In the genomic region with DNA sequence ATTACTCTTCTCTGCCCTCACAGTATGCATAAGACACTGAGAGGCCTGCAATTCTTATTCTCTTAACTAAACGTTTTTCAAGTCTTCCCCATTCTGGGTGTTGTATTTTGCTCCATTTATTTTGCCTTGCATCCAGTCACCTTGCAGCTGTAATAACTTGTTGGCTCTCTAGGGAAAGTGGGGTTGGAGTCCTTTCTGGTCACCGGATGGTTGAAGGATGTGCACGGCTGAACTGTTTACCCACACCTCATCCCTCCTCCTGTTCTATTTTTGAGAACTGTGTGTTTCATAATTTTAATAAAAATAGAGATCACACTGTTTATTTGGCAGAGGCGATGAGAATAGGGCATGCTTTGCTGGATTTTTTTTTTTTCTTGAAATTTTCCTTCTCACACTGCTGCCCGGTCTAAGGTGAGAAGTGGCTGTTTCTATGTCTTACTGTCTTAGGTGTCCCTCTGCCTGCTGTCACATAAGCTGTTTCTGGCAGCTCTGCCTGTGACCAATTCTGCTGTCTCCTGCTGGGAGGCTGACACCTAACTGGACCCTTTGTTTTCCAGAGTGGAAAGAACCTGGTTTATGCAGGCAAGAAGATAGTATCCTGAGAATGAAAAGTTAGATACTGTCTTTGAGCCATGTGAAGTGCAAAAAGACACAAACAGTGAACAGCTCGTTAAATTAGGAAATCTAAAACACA, we compare ENCODE assay signal across 16 cellular contexts.
"Had no signal": no experiment of that assay in that cellular context is flagged by ENCODE, and none has a peak within 500 bp of the region (broad histone marks: within the 10 kb centered on the region; RNA-seq: fewer than 3 reads in every experiment).

No MANE protein-coding gene starts in this region.

- H3K4me1 ChIP-seq: lower lobe of right lung, prostate gland, right atrium auricular region, sigmoid colon, stomach, thyroid gland had no signal

- DNase-seq: dermis blood vessel endothelial cell; effector memory CD4-positive, alpha-beta T cell; erythroblast; left cardiac atrium; left ventricle myocardium inferior; lower lobe of right lung; sigmoid colon; stimulated activated CD4-positive, alpha-beta T cell treated with anti-CD3 and anti-CD28 coated beads, Interleukin-2, amount 100 ng/mL, for 24 hours; stimulated activated CD4-positive, alpha-beta T cell treated with anti-CD3 and anti-CD28 coated beads, Interleukin-4, amount 100 ng/mL, for 24 hours; stimulated activated naive CD4-positive, alpha-beta T cell treated with Interleukin-2 at 50 U/mL for 16 hours; stomach; thyroid gland had no signal

- H3K4me3 ChIP-seq: coronary artery, hepatocyte, left ventricle myocardium inferior, lower lobe of right lung, prostate gland, right atrium auricular region, sigmoid colon, stomach, thyroid gland had no signal

- H3K36me3 ChIP-seq: left ventricle myocardium inferior, lower lobe of right lung, prostate gland, right atrium auricular region, sigmoid colon, stomach, thyroid gland had no signal

- H3K9me3 ChIP-seq: left ventricle myocardium inferior, lower lobe of right lung, prostate gland, right atrium auricular region, sigmoid colon, stomach, thyroid gland had no signal

- H3K79me2 ChIP-seq: hepatocyte had no signal

- H3K27me3 ChIP-seq: hepatocyte, sigmoid colon, stomach, thyroid gland had no signal

- H3K4me2 ChIP-seq: hepatocyte had no signal

- H3K27ac ChIP-seq: coronary artery, hepatocyte, left ventricle myocardium inferior, lower lobe of right lung, prostate gland, right atrium auricular region, sigmoid colon, stomach, thyroid gland had no signal
